1 cellular context compared by ENCODE assay signal in the genomic region with DNA sequence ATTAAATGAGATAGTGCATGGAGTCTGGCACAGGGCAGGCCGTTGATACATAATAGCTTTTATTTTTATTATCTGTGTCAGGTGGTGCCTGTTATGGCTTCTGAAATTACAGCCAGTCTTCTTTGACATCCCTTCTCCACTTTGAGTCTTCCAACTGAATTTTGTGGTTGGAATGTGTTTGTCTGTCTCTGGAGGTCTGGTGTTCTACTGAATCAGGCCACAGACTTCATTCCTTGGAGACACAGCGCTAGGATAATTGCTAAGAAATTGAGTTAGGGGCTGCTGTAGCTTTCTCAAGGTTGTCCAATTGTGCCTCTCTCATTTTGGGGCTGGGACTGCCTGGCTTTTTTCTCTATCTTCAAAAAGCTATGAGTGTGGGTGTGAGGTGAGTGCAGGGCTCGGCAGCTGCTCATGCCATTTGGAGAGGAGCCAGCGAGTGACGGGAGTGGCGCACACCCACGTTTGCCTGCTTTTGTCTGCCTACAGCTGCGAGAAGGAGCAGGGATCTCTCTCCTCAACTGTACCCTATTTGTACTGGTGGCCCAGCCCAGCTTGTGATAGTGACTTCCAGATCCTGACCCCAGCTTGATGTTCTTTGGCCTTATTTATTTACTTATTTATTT.
TF ChIP-seq lines count a peak whose summit lies in the region.

No MANE protein-coding gene starts in this region.

TF ChIP-seq in HEK293, 187 proteins besides CTCF, POLR2A, EP300 and RAD21 (continued from another document):
- TF ChIP-seq, protein P1, sequence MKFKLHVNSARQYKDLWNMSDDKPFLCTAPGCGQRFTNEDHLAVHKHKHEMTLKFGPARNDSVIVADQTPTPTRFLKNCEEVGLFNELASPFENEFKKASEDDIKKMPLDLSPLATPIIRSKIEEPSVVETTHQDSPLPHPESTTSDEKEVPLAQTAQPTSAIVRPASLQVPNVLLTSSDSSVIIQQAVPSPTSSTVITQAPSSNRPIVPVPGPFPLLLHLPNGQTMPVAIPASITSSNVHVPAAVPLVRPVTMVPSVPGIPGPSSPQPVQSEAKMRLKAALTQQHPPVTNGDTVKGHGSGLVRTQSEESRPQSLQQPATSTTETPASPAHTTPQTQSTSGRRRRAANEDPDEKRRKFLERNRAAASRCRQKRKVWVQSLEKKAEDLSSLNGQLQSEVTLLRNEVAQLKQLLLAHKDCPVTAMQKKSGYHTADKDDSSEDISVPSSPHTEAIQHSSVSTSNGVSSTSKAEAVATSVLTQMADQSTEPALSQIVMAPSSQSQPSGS (tag by site-specific recombination; IDR thresholded peaks at IDR 0.05; ENCODE audit: low read depth), result no peak
